In the genomic region with DNA sequence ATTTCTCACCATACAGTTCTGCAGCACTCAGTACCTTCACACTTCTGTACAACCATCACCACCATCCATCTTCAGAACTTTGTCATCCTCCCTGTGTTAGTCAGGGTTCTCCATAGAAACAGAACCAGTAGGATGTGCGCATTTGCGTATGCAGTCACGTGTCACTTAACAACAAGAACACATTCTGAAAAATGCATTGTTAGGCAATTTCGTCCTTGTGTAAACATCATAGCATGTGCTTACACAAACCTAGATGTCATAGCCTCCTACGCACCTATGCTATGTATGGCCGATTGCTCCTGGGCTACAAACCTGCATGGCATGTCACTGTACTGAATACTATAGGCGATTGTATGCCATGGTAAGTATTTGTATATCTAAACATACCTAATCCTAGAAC, we compare ENCODE assay signal across 9 cellular contexts.
"Had no signal": no experiment of that assay in that cellular context is flagged by ENCODE, and none has a peak within 500 bp of the region (broad histone marks: within the 10 kb centered on the region; RNA-seq: fewer than 3 reads in every experiment).

No MANE protein-coding gene starts in this region.

- ATAC-seq: HCT116 had no signal

- H3K4me3 Mint-ChIP-seq: HFFc6, IgD-negative memory B cell had no signal

- H3K27ac ChIP-seq: GM23248, HL-60 had no signal

- H3K36me3 Mint-ChIP-seq: IgD-negative memory B cell had no signal

- H3K9me3 ChIP-seq: HAP-1 had no signal

- DNase-seq: GM23248, GOT3, H7, HFFc6, KBM-7 had no signal

- H3K36me3 ChIP-seq: HAP-1 had no signal

- H3K4me3 ChIP-seq: GM23248, HAP-1 had no signal

- H3K4me1 Mint-ChIP-seq: IgD-negative memory B cell had no signal

- H3K9me3 Mint-ChIP-seq: HFFc6, IgD-negative memory B cell had no signal

- H3K4me1 ChIP-seq: HAP-1 had no signal

- H3K27ac Mint-ChIP-seq: HFFc6, IgD-negative memory B cell had no signal
